Comparison of ENCODE assay signal across 18 cellular contexts in genomic region chr12:57739914-57740538, GRCh38. TPM values are rescaled to one million over a fixed set of nuclear protein-coding genes. Genes with fewer than 3 reads are reported as not detected.
DNase-seq lines count a peak whose midpoint lies in the region; ATAC-seq and TF ChIP-seq lines count a peak whose summit lies in the region.
"Had no signal": no experiment of that assay in that cellular context is flagged by ENCODE, and none has a peak within 500 bp of the region (broad histone marks: within the 10 kb centered on the region; RNA-seq: fewer than 3 reads in every experiment).

No MANE protein-coding gene starts in this region.

- peaks cover 55% of the 10 kb centered on the region for H3K4me1 ChIP-seq in left ventricle myocardium inferior

- in situ Hi-C loops in GM13976 (cut with MboI; ENCODE audit: low sequenced_read_pairs, unreplicated experiment) = no loop called here

- H3K36me3 ChIP-seq in left ventricle myocardium inferior = no peaks in the 10 kb centered on the region
- H3K36me3 ChIP-seq: pancreas had no signal

- H3K27me3 ChIP-seq in left ventricle myocardium inferior (ENCODE audit: low read depth) = peaks cover 76% of the 10 kb centered on the region

- POLR2A ChIA-PET in activated CD8-positive, alpha-beta T cell treated with anti-CD3 and anti-CD28 coated beads, Interleukin-2, amount 10 ng/mL, durations not matched to agents 7 days and 5 days (lab: Charles Lee) = no interaction called here

- no peak for ATAC-seq in Right ventricle myocardium superior (ENCODE audit: poor library complexity)
- no peak for ATAC-seq in activated CD8-positive, alpha-beta T cell treated with anti-CD3 and anti-CD28 coated beads, Interleukin-2, amount 10 ng/mL, durations not matched to agents 7 days and 5 days
- ATAC-seq in naive B cell (ENCODE audit: low read depth in 2 of 2) = no peak
- ATAC-seq in HG03378 (IDR thresholded peaks at IDR 0.05; ENCODE audit: unreplicated experiment) = no peak
- ATAC-seq: activated CD4-positive, CD25-positive, alpha-beta regulatory T cell treated with anti-CD3 and anti-CD28 coated beads, Interleukin-2, amount 50 U/mL, for 24 hours; body of pancreas; pancreas had no signal

- H3K4me3 Mint-ChIP-seq in activated CD8-positive, alpha-beta T cell treated with anti-CD3 and anti-CD28 coated beads, Interleukin-2, amount 10 ng/mL, durations not matched to agents 7 days and 5 days = peak overlapping the region; percentile 90
- peak overlapping the region in 4 of 8 donors; percentile 22 to 95 (median 84) for H3K4me3 Mint-ChIP-seq in naive B cell

- intact Hi-C loops in left ventricle myocardium inferior (cut with micrococcal nuclease) (no loop called here), Right ventricle myocardium superior (cut with DNase I) (no loop called here)

- no peaks in the 10 kb centered on the region for H3K27me3 Mint-ChIP-seq in activated CD8-positive, alpha-beta T cell treated with anti-CD3 and anti-CD28 coated beads, Interleukin-2, amount 10 ng/mL, durations not matched to agents 7 days and 5 days (ENCODE audit: low read depth)
- no peaks in the 10 kb centered on the region for H3K27me3 Mint-ChIP-seq in naive B cell

- no peaks in the 10 kb centered on the region for H3K9me3 Mint-ChIP-seq in activated CD8-positive, alpha-beta T cell treated with anti-CD3 and anti-CD28 coated beads, Interleukin-2, amount 10 ng/mL, durations not matched to agents 7 days and 5 days (ENCODE audit: insufficient read depth)
- H3K9me3 Mint-ChIP-seq in naive B cell = no peaks in the 10 kb centered on the region

- CTCF ChIA-PET in activated CD8-positive, alpha-beta T cell treated with anti-CD3 and anti-CD28 coated beads, Interleukin-2, amount 10 ng/mL, durations not matched to agents 7 days and 5 days (lab: Charles Lee) = interaction anchor here (2.5 to 3.7 kb wide), 2 partner anchors 16 to 157 kb away, joined by 21 to 26 read pairs; no protein-coding TSS in a partner anchor

- peak overlapping the region; percentile 74 for H3K27ac Mint-ChIP-seq in activated CD8-positive, alpha-beta T cell treated with anti-CD3 and anti-CD28 coated beads, Interleukin-2, amount 10 ng/mL, durations not matched to agents 7 days and 5 days
- peak overlapping the region in 4 of 6 donors; percentile 65 to 97 (median 90) for H3K27ac Mint-ChIP-seq in naive B cell

- H3K4me1 Mint-ChIP-seq in activated CD8-positive, alpha-beta T cell treated with anti-CD3 and anti-CD28 coated beads, Interleukin-2, amount 10 ng/mL, durations not matched to agents 7 days and 5 days (ENCODE audit: low read depth) = peaks cover 51% of the 10 kb centered on the region
- H3K4me1 Mint-ChIP-seq in naive B cell = peaks cover 49 to 53% (median 51%) of the 10 kb centered on the region in 3 donors

- no peak for DNase-seq in left ventricle myocardium inferior
- no peak for DNase-seq in Right ventricle myocardium superior
- DNase-seq in activated CD8-positive, alpha-beta T cell treated with anti-CD3 and anti-CD28 coated beads, Interleukin-2, amount 10 ng/mL, durations not matched to agents 7 days and 5 days = no peak
- no peak for DNase-seq in naive B cell
- no peak for DNase-seq in NCI-H1105 treated with DMSO at 0.1 percent for 48 hours (lab: John Stamatoyannopoulos, UW)
- DNase-seq in GM13976 (ENCODE audit: low spot score) = no peak
- DNase-seq in epidermal melanocyte (ENCODE audit: insufficient read length, low spot score) = no peak
- DNase-seq: activated effector memory CD4-positive, alpha-beta T cell treated with Interleukin-2 at 50 U/mL for 16 hours; body of pancreas; mesendoderm; NCI-H1436; NCI-H446; OCI-M1; pancreas had no signal

- H3K9me3 ChIP-seq in left ventricle myocardium inferior (replicated peaks) = no peaks in the 10 kb centered on the region
- H3K9me3 ChIP-seq: body of pancreas, pancreas had no signal

- H3K27ac ChIP-seq in left ventricle myocardium inferior (replicated peaks) = peak overlapping the region; percentile 77
- H3K27ac ChIP-seq: body of pancreas, pancreas had no signal

- peaks cover 37% of the 10 kb centered on the region for H3K36me3 Mint-ChIP-seq in activated CD8-positive, alpha-beta T cell treated with anti-CD3 and anti-CD28 coated beads, Interleukin-2, amount 10 ng/mL, durations not matched to agents 7 days and 5 days (ENCODE audit: low read depth)
- H3K36me3 Mint-ChIP-seq in naive B cell = peaks cover under 1% of the 10 kb centered on the region in 2 donors

- TF ChIP-seq CTCF in left ventricle myocardium inferior (IDR thresholded peaks at IDR 0.05; ENCODE audit: borderline replicate concordance) (no peak), GM13976 (IDR thresholded peaks at IDR 0.05; ENCODE audit: borderline replicate concordance, control extremely low read depth, extremely low read depth, insufficient read depth, missing control alignments) (no peak)

- H3K4me3 ChIP-seq in left ventricle myocardium inferior = peak overlapping the region; percentile 68
- H3K4me3 ChIP-seq: body of pancreas, pancreas, smooth muscle cell had no signal

RNA-seq across cellular contexts. Expression of gene AGAP2, which starts 1.5 kb away (rescaled TPM):
- 6.5 TPM for total RNA-seq in left ventricle myocardium inferior
- 6.6 TPM for total RNA-seq in Right ventricle myocardium superior
- total RNA-seq in activated CD8-positive, alpha-beta T cell treated with anti-CD3 and anti-CD28 coated beads, Interleukin-2, amount 10 ng/mL, durations not matched to agents 7 days and 5 days = 10 to 100 TPM; 68.6 to 72.5 TPM
- polyA plus RNA-seq in naive B cell (ENCODE audit: low read depth in 6 of 6) = 1 to 10 TPM; 1.2 to 4.0 (median 2.1) TPM
- total RNA-seq: smooth muscle cell had no signal
- polyA plus RNA-seq: smooth muscle cell had no signal

RNA-seq across cellular contexts. Expression of gene TSPAN31, which starts 4.8 kb away (rescaled TPM):
- 27.2 TPM for total RNA-seq in left ventricle myocardium inferior
- total RNA-seq in Right ventricle myocardium superior = 27.5 TPM
- total RNA-seq in activated CD8-positive, alpha-beta T cell treated with anti-CD3 and anti-CD28 coated beads, Interleukin-2, amount 10 ng/mL, durations not matched to agents 7 days and 5 days = 10 to 100 TPM; 12.9 to 13.3 TPM
- polyA plus RNA-seq in naive B cell (ENCODE audit: low read depth in 6 of 6) = 10 to 100 TPM; 48.3 to 82.1 (median 57.7) TPM

RNA-seq across cellular contexts. Expression of gene CDK4, which starts 12.1 kb away (rescaled TPM):
- total RNA-seq in left ventricle myocardium inferior = 41.3 TPM
- total RNA-seq in Right ventricle myocardium superior = 41.1 TPM
- 100 to 1,000 TPM; 132 to 146 TPM for total RNA-seq in activated CD8-positive, alpha-beta T cell treated with anti-CD3 and anti-CD28 coated beads, Interleukin-2, amount 10 ng/mL, durations not matched to agents 7 days and 5 days
- 10 to 100 TPM; 63.2 to 99.0 (median 67.8) TPM for polyA plus RNA-seq in naive B cell (ENCODE audit: low read depth in 6 of 6)

RNA-seq across cellular contexts. Expression of gene MARCHF9, which starts 14.9 kb away (rescaled TPM):
- total RNA-seq in left ventricle myocardium inferior (13.8 TPM), Right ventricle myocardium superior (12.2 TPM)
- total RNA-seq in activated CD8-positive, alpha-beta T cell treated with anti-CD3 and anti-CD28 coated beads, Interleukin-2, amount 10 ng/mL, durations not matched to agents 7 days and 5 days = 10 to 100 TPM; 23.6 to 24.4 TPM
- 10 to 100 TPM; 10.9 to 21.0 (median 14.2) TPM for polyA plus RNA-seq in naive B cell (ENCODE audit: low read depth in 6 of 6)

RNA-seq across cellular contexts. Expression of gene CYP27B1, which starts 26.9 kb away (rescaled TPM):
- not detected for total RNA-seq in left ventricle myocardium inferior
- total RNA-seq in Right ventricle myocardium superior = not detected
- 1 to 10 TPM; 2.3 to 2.6 TPM for total RNA-seq in activated CD8-positive, alpha-beta T cell treated with anti-CD3 and anti-CD28 coated beads, Interleukin-2, amount 10 ng/mL, durations not matched to agents 7 days and 5 days
- under 1 TPM in 3 of 6 donors, not detected in 3; 0.09 to 0.58 (median 0.31) TPM for polyA plus RNA-seq in naive B cell (ENCODE audit: low read depth in 6 of 6)
- total RNA-seq: frontal cortex had no signal
